ENCODE assay signal across 10 cellular contexts in genomic region chr10:17673517-17674051, GRCh38.
DNase-seq lines count a peak whose midpoint lies in the region; ATAC-seq and TF ChIP-seq lines count a peak whose summit lies in the region.
"Had no signal": no experiment of that assay in that cellular context is flagged by ENCODE, and none has a peak within 500 bp of the region (broad histone marks: within the 10 kb centered on the region; RNA-seq: fewer than 3 reads in every experiment).

No MANE protein-coding gene starts in this region.

- intact Hi-C loops in tibial artery (cut with DNase I; ENCODE audit: low total_unique reads), result no loop called here

- H3K27ac ChIP-seq in tibial artery, result no peak overlapping the region

- no peaks in the 10 kb centered on the region for H3K4me1 ChIP-seq in tibial artery

- H3K36me3 ChIP-seq in tibial artery, result no peaks in the 10 kb centered on the region

- no peak overlapping the region for H3K4me3 ChIP-seq in tibial artery

- no peak for TF ChIP-seq CTCF in tibial artery (IDR thresholded peaks at IDR 0.05)

- DNase-seq in AG08395 (ENCODE audit: low spot score), result peak; percentile 90
- peak; percentile 67 for DNase-seq in HS-5 (ENCODE audit: low read depth)
- peak; percentile 96 for DNase-seq in amniotic epithelial cell (ENCODE audit: low read depth)
- DNase-seq in left kidney (ENCODE audit: low read depth, low spot score), result peak; percentile 3
- DNase-seq in NCI-H510A (lab: John Stamatoyannopoulos, UW), result no peak
- DNase-seq in NCI-H1092 (lab: John Stamatoyannopoulos, UW), result no peak
- no peak for DNase-seq in tibial artery
- DNase-seq: MM.1S, right cardiac atrium had no signal

- no peaks in the 10 kb centered on the region for H3K27me3 ChIP-seq in tibial artery

- no peaks in the 10 kb centered on the region for H3K9me3 ChIP-seq in tibial artery

- ATAC-seq in HG03045 (IDR thresholded peaks at IDR 0.05; ENCODE audit: unreplicated experiment), result no peak

Comparison
In these comparisons a context has a peak if more than half of its experiments do, and no peak if none do; other contexts are left out.
1. DNase-seq: peak in AG08395 (single experiment), HS-5 (single experiment), amniotic epithelial cell (single experiment) and left kidney (single experiment); none in NCI-H510A (single experiment), NCI-H1092 (single experiment) and tibial artery (0 of 2).